Comparison of ENCODE assay signal across 15 cellular contexts in the genomic region with DNA sequence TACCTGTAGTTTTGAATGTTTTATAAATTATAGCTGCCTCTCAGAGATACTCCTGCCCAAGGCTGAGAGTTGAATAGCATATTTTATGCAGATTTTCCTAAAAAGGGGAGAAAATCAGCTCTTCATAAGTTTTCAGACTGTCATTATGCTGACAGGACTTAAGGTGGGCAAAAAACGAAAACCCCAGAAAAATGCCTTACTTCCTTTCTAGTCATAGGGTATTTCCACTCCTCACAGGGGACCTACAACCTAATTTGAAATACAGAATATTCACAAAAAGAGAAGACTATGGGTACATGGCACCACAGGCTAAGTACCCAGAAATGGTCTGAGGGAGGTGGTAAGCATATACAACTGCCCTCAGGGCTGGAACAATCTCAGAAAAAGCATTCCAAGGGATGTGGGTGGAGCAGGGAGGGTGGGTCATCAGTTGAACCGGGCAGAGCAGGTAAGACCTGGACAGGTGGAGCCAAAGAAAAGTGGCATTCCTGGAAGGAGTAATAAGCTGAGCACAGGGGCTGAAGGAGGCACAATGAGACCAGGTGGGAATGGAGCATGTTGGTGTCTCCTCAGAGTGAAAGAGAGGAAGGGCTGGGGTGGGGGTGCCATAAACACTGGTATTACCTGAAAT. TPM values are rescaled to one million over a fixed set of nuclear protein-coding genes. Genes with fewer than 3 reads are reported as not detected.
DNase-seq lines count a peak whose midpoint lies in the region; ATAC-seq, FAIRE-seq and TF ChIP-seq lines count a peak whose summit lies in the region.
"Had no signal": no experiment of that assay in that cellular context is flagged by ENCODE, and none has a peak within 500 bp of the region (broad histone marks: within the 10 kb centered on the region; RNA-seq: fewer than 3 reads in every experiment).

No MANE protein-coding gene starts in this region.

- H3K36me3 ChIP-seq in esophagus (ENCODE audit: control insufficient read depth in 2 of 2, insufficient read depth in 2 of 2, low read length in 1 of 2), result no peaks in the 10 kb centered on the region
- no peaks in the 10 kb centered on the region for H3K36me3 ChIP-seq in heart left ventricle

- FAIRE-seq in GM12891 (lab: Jason Lieb, UNC), result peak; percentile 9
- FAIRE-seq: astrocyte, H54 had no signal

- intact Hi-C loops in heart left ventricle (cut with DNase I), result no loop called here

- H3K4me3 ChIP-seq in esophagus (ENCODE audit: low read depth in 1 of 2, low read length in 2 of 2) (no peak overlapping the region), skin epidermis (no peak overlapping the region), heart left ventricle (no peak overlapping the region)

- TF ChIP-seq POLR2A in GM12891 (IDR thresholded peaks at IDR 0.05; ENCODE audit: low read depth, low read length) (no peak), heart left ventricle (IDR thresholded peaks at IDR 0.05) (no peak)

- WGBS in esophagus, 2 donors, result 56 to 57% methylated on average over 2 of the region's 2 CpGs
- WGBS in heart left ventricle, 4 donors, result 71 to 73% (median 72%) methylated on average over 2 of the region's 2 CpGs

- TF ChIP-seq RAD21 in Ishikawa (IDR thresholded peaks at IDR 0.05; ENCODE audit: low read depth), result no peak

- H3K27me3 ChIP-seq in esophagus (ENCODE audit: control insufficient read depth in 1 of 2, insufficient read depth in 2 of 2, low read length in 2 of 2) (no peaks in the 10 kb centered on the region), heart left ventricle (no peaks in the 10 kb centered on the region)

- ATAC-seq in heart left ventricle, result no peak
- ATAC-seq: SK-N-SH treated with all-trans-retinoic acid at 6 μM for 48 hours had no signal

- H3K9me3 ChIP-seq in esophagus (ENCODE audit: control insufficient read depth in 2 of 2, insufficient read depth in 1 of 2, low read depth in 1 of 2, low read length in 1 of 2) (no peaks in the 10 kb centered on the region), heart left ventricle (no peaks in the 10 kb centered on the region)

- H3K4me1 ChIP-seq in esophagus (ENCODE audit: control insufficient read depth in 2 of 2, insufficient read depth in 2 of 2, low read length in 1 of 2) (peaks cover 0 to 6% of the 10 kb centered on the region in 2 donors), heart left ventricle (peaks cover 0 to 47% (median 0%) of the 10 kb centered on the region in 12 donors)

- DNase-seq in GM12891 (ENCODE audit: insufficient read length, low spot score) (no peak), GM10266 (ENCODE audit: extremely low spot score) (no peak), medulla oblongata (ENCODE audit: extremely low spot score) (no peak), heart left ventricle (no peak)
- no peak for DNase-seq in effector CD4-positive, alpha-beta T cell
- DNase-seq: CD4-positive, CD25-positive, alpha-beta regulatory T cell; foreskin melanocyte; stimulated activated CD4-positive, alpha-beta T cell treated with anti-CD3 and anti-CD28 coated beads, Interleukin-4, amount 100 ng/mL, for 24 hours; stimulated activated naive CD4-positive, alpha-beta T cell treated with Interleukin-2 at 50 U/mL for 16 hours had no signal

- TF ChIP-seq CTCF in GM10266 (IDR thresholded peaks at IDR 0.05; ENCODE audit: control insufficient read depth, insufficient read depth, low read depth, missing control alignments), result no peak
- TF ChIP-seq CTCF in heart left ventricle (IDR thresholded peaks at IDR 0.05), result no peak

- H3K27ac ChIP-seq in esophagus (ENCODE audit: low read depth in 2 of 2, low read length in 1 of 2), result peak overlapping the region; percentile 66 to 77
- peak overlapping the region in 15 of 21 experiments; percentile 4 to 86 (median 39) for H3K27ac ChIP-seq in skin epidermis
- peak overlapping the region in 1 of 12 donors; percentile 43 for H3K27ac ChIP-seq in heart left ventricle

- TF ChIP-seq EP300 in Ishikawa (IDR thresholded peaks at IDR 0.05; ENCODE audit: borderline replicate concordance), result peak; percentile 41; the same call in 1 of the 2 replicates

TF ChIP-seq in GM12891, 5 proteins besides CTCF, POLR2A, EP300 and RAD21:
- TF ChIP-seq SPI1 (IDR thresholded peaks at IDR 0.05; ENCODE audit: low read depth, low read length), result no peak
- TF ChIP-seq TAF1 (IDR thresholded peaks at IDR 0.05; ENCODE audit: low read depth, low read length), result no peak
- TF ChIP-seq POU2F2 (IDR thresholded peaks at IDR 0.05; ENCODE audit: low read depth, low read length), result no peak
- TF ChIP-seq PAX5 (IDR thresholded peaks at IDR 0.05; ENCODE audit: insufficient read depth, low read length, severe bottlenecking), result no peak
- TF ChIP-seq POLR2AphosphoS5 (IDR thresholded peaks at IDR 0.05; ENCODE audit: low read depth, low read length), result no peak

TF ChIP-seq in Ishikawa, 13 proteins besides CTCF, POLR2A, EP300 and RAD21:
- no peak for TF ChIP-seq ZBTB7A (IDR thresholded peaks at IDR 0.05; ENCODE audit: low read depth)
- no peak for TF ChIP-seq FOXM1 (IDR thresholded peaks at IDR 0.05; ENCODE audit: borderline replicate concordance, low read depth)
- 0 out of 2 replicates have a peak, but pooled peaks have one; percentile 17 for TF ChIP-seq NFIC (IDR thresholded peaks at IDR 0.05)
- peak; percentile 77 for TF ChIP-seq EGR1 (IDR thresholded peaks at IDR 0.05)
- no peak for TF ChIP-seq YY1 (IDR thresholded peaks at IDR 0.05; ENCODE audit: low read depth)
- no peak for TF ChIP-seq MAX (IDR thresholded peaks at IDR 0.05)
- TF ChIP-seq, protein P1, sequence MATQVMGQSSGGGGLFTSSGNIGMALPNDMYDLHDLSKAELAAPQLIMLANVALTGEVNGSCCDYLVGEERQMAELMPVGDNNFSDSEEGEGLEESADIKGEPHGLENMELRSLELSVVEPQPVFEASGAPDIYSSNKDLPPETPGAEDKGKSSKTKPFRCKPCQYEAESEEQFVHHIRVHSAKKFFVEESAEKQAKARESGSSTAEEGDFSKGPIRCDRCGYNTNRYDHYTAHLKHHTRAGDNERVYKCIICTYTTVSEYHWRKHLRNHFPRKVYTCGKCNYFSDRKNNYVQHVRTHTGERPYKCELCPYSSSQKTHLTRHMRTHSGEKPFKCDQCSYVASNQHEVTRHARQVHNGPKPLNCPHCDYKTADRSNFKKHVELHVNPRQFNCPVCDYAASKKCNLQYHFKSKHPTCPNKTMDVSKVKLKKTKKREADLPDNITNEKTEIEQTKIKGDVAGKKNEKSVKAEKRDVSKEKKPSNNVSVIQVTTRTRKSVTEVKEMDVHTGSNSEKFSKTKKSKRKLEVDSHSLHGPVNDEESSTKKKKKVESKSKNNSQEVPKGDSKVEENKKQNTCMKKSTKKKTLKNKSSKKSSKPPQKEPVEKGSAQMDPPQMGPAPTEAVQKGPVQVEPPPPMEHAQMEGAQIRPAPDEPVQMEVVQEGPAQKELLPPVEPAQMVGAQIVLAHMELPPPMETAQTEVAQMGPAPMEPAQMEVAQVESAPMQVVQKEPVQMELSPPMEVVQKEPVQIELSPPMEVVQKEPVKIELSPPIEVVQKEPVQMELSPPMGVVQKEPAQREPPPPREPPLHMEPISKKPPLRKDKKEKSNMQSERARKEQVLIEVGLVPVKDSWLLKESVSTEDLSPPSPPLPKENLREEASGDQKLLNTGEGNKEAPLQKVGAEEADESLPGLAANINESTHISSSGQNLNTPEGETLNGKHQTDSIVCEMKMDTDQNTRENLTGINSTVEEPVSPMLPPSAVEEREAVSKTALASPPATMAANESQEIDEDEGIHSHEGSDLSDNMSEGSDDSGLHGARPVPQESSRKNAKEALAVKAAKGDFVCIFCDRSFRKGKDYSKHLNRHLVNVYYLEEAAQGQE (IDR thresholded peaks at IDR 0.05; ENCODE audit: low read depth), result no peak
- no peak for TF ChIP-seq TCF12 (IDR thresholded peaks at IDR 0.05; ENCODE audit: low read depth)
- no peak for TF ChIP-seq USF1 (IDR thresholded peaks at IDR 0.05)
- TF ChIP-seq TEAD4 (IDR thresholded peaks at IDR 0.05), result peak; percentile 85
- no peak for TF ChIP-seq CEBPB (IDR thresholded peaks at IDR 0.05)
- TF ChIP-seq TAF1 (IDR thresholded peaks at IDR 0.05; ENCODE audit: low read depth), result no peak
- no peak for TF ChIP-seq CREB1 (IDR thresholded peaks at IDR 0.05; ENCODE audit: low read depth)
TF ChIP-seq in Ishikawa: peak in this region for 3.

RNA-seq across cellular contexts. Expression of gene OXSR1, which starts 10.6 kb away (rescaled TPM):
- polyA plus RNA-seq in GM12891 (2012; ENCODE audit: low read depth, missing spikeins), result 27.1 TPM
- 10 to 100 TPM; 21.7 to 27.5 TPM for polyA plus RNA-seq in esophagus
- total RNA-seq in heart left ventricle, result 10 to 100 TPM; 21.4 to 38.3 (median 31.7) TPM
- 10 to 100 TPM; 10.4 to 32.6 TPM for polyA plus RNA-seq in heart left ventricle

RNA-seq across cellular contexts. Expression of gene MYD88, which starts 16.3 kb away (rescaled TPM):
- 43.8 TPM for polyA plus RNA-seq in GM12891 (2012; ENCODE audit: low read depth, missing spikeins)
- 10 to 100 TPM; 26.5 to 44.0 TPM for polyA plus RNA-seq in esophagus
- 10 to 100 TPM in 3 of 9 donors, 1 to 10 TPM in 6; 5.4 to 47.2 (median 8.2) TPM for total RNA-seq in heart left ventricle
- polyA plus RNA-seq in heart left ventricle, result 10 to 100 TPM in 1 of 2 donors, 1 to 10 TPM in 1; 3.7 to 11.7 TPM

RNA-seq across cellular contexts. Expression of gene ACAA1, which starts 17.8 kb away (rescaled TPM):
- 50.4 TPM for polyA plus RNA-seq in GM12891 (2012; ENCODE audit: low read depth, missing spikeins)
- 100 to 1,000 TPM in 1 of 2 donors, 10 to 100 TPM in 1; 79.4 to 101 TPM for polyA plus RNA-seq in esophagus
- total RNA-seq in heart left ventricle, result 100 to 1,000 TPM in 7 of 9 donors, 10 to 100 TPM in 2; 84.4 to 139 (median 105) TPM
- polyA plus RNA-seq in heart left ventricle, result 100 to 1,000 TPM in 1 of 2 donors, 10 to 100 TPM in 1; 62.7 to 136 TPM
